ENCODE assay signal across 17 cellular contexts in genomic region chr18:22650247-22650646, GRCh38.
A peak's percentile ranks its signal among the peaks of the same experiment; 100 is the strongest.
DNase-seq lines count a peak whose midpoint lies in the region; ATAC-seq and TF ChIP-seq lines count a peak whose summit lies in the region.
"Had no signal": no experiment of that assay in that cellular context is flagged by ENCODE, and none has a peak within 500 bp of the region (broad histone marks: within the 10 kb centered on the region; RNA-seq: fewer than 3 reads in every experiment).

No MANE protein-coding gene starts in this region.

- no peak overlapping the region for H3K4me3 ChIP-seq in mucosa of descending colon

- no peaks in the 10 kb centered on the region for H3K36me3 ChIP-seq in mucosa of descending colon (ENCODE audit: low read depth)

- peak; percentile 29 for DNase-seq in EH (ENCODE audit: low read depth)
- DNase-seq in NCI-H226 = peak; percentile 28
- DNase-seq in dedifferentiated amniotic fluid mesenchymal stem cell (ENCODE audit: extremely low spot score) = peak; percentile 39
- DNase-seq in iris pigment epithelial cell (ENCODE audit: low read depth) = peak; percentile 77
- DNase-seq in mucosa of descending colon = no peak
- no peak for DNase-seq in SHP77 treated with DMSO at 0.1 percent for 48 hours (lab: John Stamatoyannopoulos, UW)
- DNase-seq in stimulated activated CD4-positive, alpha-beta T cell treated with anti-CD3 and anti-CD28 coated beads, Interleukin-12 subunit alpha, Interleukin-12 subunit beta, amount 100 ng/mL, for 4 hours = no peak
- DNase-seq: CD8-positive, alpha-beta T cell; DMS79 treated with DMSO at 0.1 percent for 48 hours; H7; NCI-H1048; NCI-H1417; NCI-H1694; NCI-H2029 treated with DMSO at 0.1 percent for 48 hours; NCI-H69; Right ventricle myocardium superior; RPMI8226 had no signal

- H3K4me1 ChIP-seq in mucosa of descending colon (ENCODE audit: low read depth) = no peaks in the 10 kb centered on the region

- no peaks in the 10 kb centered on the region for H3K9me3 ChIP-seq in mucosa of descending colon

- intact Hi-C loops in mucosa of descending colon (cut with DNase I, micrococcal nuclease) = no loop called here

- TF ChIP-seq CTCF in mucosa of descending colon (IDR thresholded peaks at IDR 0.05) = no peak

- ATAC-seq in mucosa of descending colon = no peak
- ATAC-seq: CD8-positive, alpha-beta T cell had no signal

Comparison
In these comparisons a context has a peak if more than half of its experiments do, and no peak if none do; other contexts are left out.
1. DNase-seq: peak in EH (single experiment), NCI-H226 (single experiment), dedifferentiated amniotic fluid mesenchymal stem cell (single experiment) and iris pigment epithelial cell (single experiment); none in mucosa of descending colon (0 of 3), SHP77 treated with DMSO at 0.1 percent for 48 hours (single experiment) and stimulated activated CD4-positive, alpha-beta T cell treated with anti-CD3 and anti-CD28 coated beads, Interleukin-12 subunit alpha, Interleukin-12 subunit beta, amount 100 ng/mL, for 4 hours (single experiment).